In genomic region chr1:31669786-31670582, GRCh38 we compare ENCODE assay signal across 8 cellular contexts. TPM values are rescaled to one million over a fixed set of nuclear protein-coding genes. Genes with fewer than 3 reads are reported as not detected.
A peak's percentile ranks its signal among the peaks of the same experiment; 100 is the strongest.
DNase-seq lines count a peak whose midpoint lies in the region; ATAC-seq and TF ChIP-seq lines count a peak whose summit lies in the region.

No MANE protein-coding gene starts in this region.

- peak overlapping the region; percentile 64 for H3K27ac Mint-ChIP-seq in type B pancreatic cell

- peaks cover 23% of the 10 kb centered on the region for H3K27me3 Mint-ChIP-seq in type B pancreatic cell

- H3K27ac ChIP-seq in smooth muscle cell (ENCODE audit: low read depth): no peak overlapping the region

- DNase-seq in DMS53 treated with DMSO at 0.1 percent for 48 hours (lab: John Stamatoyannopoulos, UW; ENCODE audit: unreplicated experiment): peak; percentile 96
- peak; percentile 88 to 94 for DNase-seq in NCI-H2081 (lab: John Stamatoyannopoulos, UW)
- peak; percentile 13 for DNase-seq in activated CD4-positive, alpha-beta T cell treated with anti-CD3 and anti-CD28 coated beads, Interleukin-2, amount 50 U/mL, for 1 hour
- DNase-seq in midbrain (lab: John Stamatoyannopoulos, UW): peak; percentile 70
- no peak for DNase-seq in type B pancreatic cell (ENCODE audit: extremely low spot score, unreplicated experiment)
- no peak for DNase-seq in smooth muscle cell (lab: John Stamatoyannopoulos, UW; ENCODE audit: unreplicated experiment)

- H3K27me3 ChIP-seq in endocrine pancreas (ENCODE audit: control insufficient read depth, insufficient read depth, low read length) (no peaks in the 10 kb centered on the region), smooth muscle cell (ENCODE audit: low read depth) (no peaks in the 10 kb centered on the region)

- no peaks in the 10 kb centered on the region for H3F3A ChIP-seq in smooth muscle cell (ENCODE audit: low read depth)

- H3K4me1 ChIP-seq in endocrine pancreas (ENCODE audit: control insufficient read depth, insufficient read depth, low read length): no peaks in the 10 kb centered on the region
- H3K4me1 ChIP-seq in smooth muscle cell (ENCODE audit: low read depth): no peaks in the 10 kb centered on the region

- TF ChIP-seq CTCF in type B pancreatic cell (conservative IDR thresholded peaks at IDR 0.05) (no peak), smooth muscle cell (IDR thresholded peaks at IDR 0.05; ENCODE audit: borderline replicate concordance, insufficient read depth, poor library complexity, severe bottlenecking) (no peak)

- no peaks in the 10 kb centered on the region for H3K9me3 Mint-ChIP-seq in type B pancreatic cell

- H3K4me3 Mint-ChIP-seq in type B pancreatic cell: peak overlapping the region; percentile 71

- H3K4me2 ChIP-seq in smooth muscle cell: no peak overlapping the region

- peaks cover 25% of the 10 kb centered on the region for H3K4me1 Mint-ChIP-seq in type B pancreatic cell (ENCODE audit: unreplicated experiment)

- H3K9me3 ChIP-seq in endocrine pancreas (ENCODE audit: control insufficient read depth, low read length) (no peaks in the 10 kb centered on the region), smooth muscle cell (replicated peaks; ENCODE audit: low read depth) (no peaks in the 10 kb centered on the region)

- H3K36me3 Mint-ChIP-seq in type B pancreatic cell: no peaks in the 10 kb centered on the region

- no peaks in the 10 kb centered on the region for H3K79me2 ChIP-seq in smooth muscle cell (ENCODE audit: low read depth)

- no peaks in the 10 kb centered on the region for H4K20me1 ChIP-seq in smooth muscle cell (ENCODE audit: low read depth)

- 67% methylated on average over 27 of the region's 29 CpGs for WGBS in smooth muscle cell (ENCODE audit: low lambda C conversion rate)

- no peak overlapping the region for H2AFZ ChIP-seq in smooth muscle cell (ENCODE audit: low read depth)

- H3K36me3 ChIP-seq in endocrine pancreas (ENCODE audit: control insufficient read depth, insufficient read depth, low read length) (no peaks in the 10 kb centered on the region), smooth muscle cell (ENCODE audit: low read depth) (no peaks in the 10 kb centered on the region)

- H3K9ac ChIP-seq in endocrine pancreas (ENCODE audit: control insufficient read depth, insufficient read depth, low read length) (no peak overlapping the region), smooth muscle cell (ENCODE audit: low read depth) (no peak overlapping the region)

- H3K4me3 ChIP-seq in endocrine pancreas (ENCODE audit: control insufficient read depth, insufficient read depth, low read length): peak overlapping the region; percentile 6
- no peak overlapping the region for H3K4me3 ChIP-seq in smooth muscle cell

- ATAC-seq in HG03039 (IDR thresholded peaks at IDR 0.05; ENCODE audit: unreplicated experiment): no peak

RNA-seq across cellular contexts. Expression of gene PEF1, which starts 25.3 kb away (rescaled TPM):
- 45.2 and 48.3 TPM in 2 replicates for total RNA-seq in type B pancreatic cell (ENCODE audit: low replicate concordance)
- total RNA-seq in smooth muscle cell: 61.4 and 89.3 TPM in 2 replicates
- polyA plus RNA-seq in smooth muscle cell: 77.1 and 85.8 TPM in 2 replicates

RNA-seq across cellular contexts. Expression of gene COL16A1, which starts 33.8 kb away (rescaled TPM):
- total RNA-seq in type B pancreatic cell (ENCODE audit: low replicate concordance) (4.6 and 53.5 TPM in 2 replicates), smooth muscle cell (67.3 and 105 TPM in 2 replicates)
- polyA plus RNA-seq in smooth muscle cell: 126 and 152 TPM in 2 replicates

RNA-seq across cellular contexts. Expression of gene HCRTR1, which starts 52.5 kb away (rescaled TPM):
- total RNA-seq in type B pancreatic cell (ENCODE audit: low replicate concordance) (not detected in 2 replicates), smooth muscle cell (2.0 TPM in 1 of 2 replicates, not detected in the other)
- polyA plus RNA-seq in smooth muscle cell: 0.19 TPM in 1 of 2 replicates, not detected in the other

Comparison
In these comparisons a context has a peak if more than half of its experiments do, and no peak if none do; other contexts are left out.
1. DNase-seq: peak in DMS53 treated with DMSO at 0.1 percent for 48 hours (single experiment), NCI-H2081 (2 of 2), activated CD4-positive, alpha-beta T cell treated with anti-CD3 and anti-CD28 coated beads, Interleukin-2, amount 50 U/mL, for 1 hour (single experiment) and midbrain (single experiment); none in type B pancreatic cell (single experiment) and smooth muscle cell (single experiment).